Comparison of ENCODE assay signal across 10 cellular contexts in the genomic region with DNA sequence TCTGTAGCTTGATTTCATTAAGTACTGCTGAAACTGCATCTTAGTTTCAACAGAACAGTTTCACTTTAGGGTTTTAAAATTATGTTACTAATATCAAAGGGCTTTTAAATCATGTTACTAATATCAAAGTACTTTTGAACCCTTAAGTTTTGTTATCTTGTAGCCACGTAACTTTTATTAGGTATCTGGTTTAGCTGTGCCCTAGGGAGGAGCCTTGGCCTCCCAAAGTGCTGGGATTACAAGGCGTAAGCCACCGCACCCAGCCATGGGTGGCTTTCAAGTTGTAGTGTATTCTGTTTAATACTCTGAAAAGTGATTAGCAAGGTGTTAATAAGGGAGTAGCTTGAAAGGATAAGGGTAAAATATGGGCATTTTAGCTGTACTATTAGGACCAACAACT. TPM values are rescaled to one million over a fixed set of nuclear protein-coding genes. Genes with fewer than 3 reads are reported as not detected.
DNase-seq lines count a peak whose midpoint lies in the region; ATAC-seq and TF ChIP-seq lines count a peak whose summit lies in the region.
"Had no signal": no experiment of that assay in that cellular context is flagged by ENCODE, and none has a peak within 500 bp of the region (broad histone marks: within the 10 kb centered on the region; RNA-seq: fewer than 3 reads in every experiment).

No MANE protein-coding gene starts in this region.

- no peaks in the 10 kb centered on the region for H3K9me3 Mint-ChIP-seq in CD4-positive, CD25-positive, alpha-beta regulatory T cell
- no peaks in the 10 kb centered on the region for H3K9me3 Mint-ChIP-seq in effector memory CD8-positive, alpha-beta T cell
- H3K9me3 Mint-ChIP-seq in nephron = no peaks in the 10 kb centered on the region

- H3K36me3 ChIP-seq in CD4-positive, CD25-positive, alpha-beta regulatory T cell (ENCODE audit: control insufficient read depth, insufficient read depth, low read length) = peaks cover 35% of the 10 kb centered on the region

- peaks cover 33% of the 10 kb centered on the region for H3K4me1 ChIP-seq in CD4-positive, CD25-positive, alpha-beta regulatory T cell (ENCODE audit: control insufficient read depth, insufficient read depth, low read length, poor library complexity, severe bottlenecking)

- peak overlapping the region; percentile 93 to 99 (median 98) for H3K4me3 Mint-ChIP-seq in CD4-positive, CD25-positive, alpha-beta regulatory T cell
- H3K4me3 Mint-ChIP-seq in effector memory CD8-positive, alpha-beta T cell = peak overlapping the region; percentile 97
- H3K4me3 Mint-ChIP-seq in nephron = peak overlapping the region; percentile 93 to 100 (median 93)

- H3K27ac ChIP-seq in CD4-positive, CD25-positive, alpha-beta regulatory T cell (ENCODE audit: insufficient read depth, low read length, poor library complexity, severe bottlenecking) = no peak overlapping the region

- peak in 1 of 3 donors; percentile 17 for DNase-seq in CD4-positive, CD25-positive, alpha-beta regulatory T cell
- DNase-seq in NB4 (ENCODE audit: low read depth) (no peak), COLO829 (ENCODE audit: low spot score) (no peak), pons (ENCODE audit: low spot score) (no peak), CD1c-positive myeloid dendritic cell (ENCODE audit: extremely low spot score) (no peak), Right ventricle myocardium inferior (ENCODE audit: missing footprints) (no peak)
- DNase-seq in effector memory CD8-positive, alpha-beta T cell = no peak
- DNase-seq: head of caudate nucleus, NCI-H2171 had no signal

- no peak for ATAC-seq in CD4-positive, CD25-positive, alpha-beta regulatory T cell (ENCODE audit: low read depth in 2 of 2)
- ATAC-seq in effector memory CD8-positive, alpha-beta T cell (replicated peaks) = no peak
- ATAC-seq in Right ventricle myocardium inferior = no peak

- TF ChIP-seq POLR2A in NB4 (IDR thresholded peaks at IDR 0.05; ENCODE audit: extremely low read depth, insufficient read length) = no peak

- peak overlapping the region; percentile 87 for H3K4me3 ChIP-seq in CD4-positive, CD25-positive, alpha-beta regulatory T cell (ENCODE audit: low read depth, low read length)
- H3K4me3 ChIP-seq in NB4 (ENCODE audit: low read depth, low read length) = peak overlapping the region; percentile 98

- peaks cover 5% of the 10 kb centered on the region for H3K27me3 Mint-ChIP-seq in CD4-positive, CD25-positive, alpha-beta regulatory T cell
- H3K27me3 Mint-ChIP-seq in effector memory CD8-positive, alpha-beta T cell = no peaks in the 10 kb centered on the region
- H3K27me3 Mint-ChIP-seq in nephron (ENCODE audit: low read depth) = no peaks in the 10 kb centered on the region

- peaks cover 24% of the 10 kb centered on the region for H3K36me3 Mint-ChIP-seq in CD4-positive, CD25-positive, alpha-beta regulatory T cell
- H3K36me3 Mint-ChIP-seq in effector memory CD8-positive, alpha-beta T cell (ENCODE audit: insufficient read depth) = peaks cover 62% of the 10 kb centered on the region
- H3K36me3 Mint-ChIP-seq in nephron (ENCODE audit: low read depth) = peaks cover 35% of the 10 kb centered on the region

- no peaks in the 10 kb centered on the region for H3K9me3 ChIP-seq in CD4-positive, CD25-positive, alpha-beta regulatory T cell (ENCODE audit: control insufficient read depth in 2 of 2, low read length in 2 of 2)

- no peaks in the 10 kb centered on the region for H3K27me3 ChIP-seq in CD4-positive, CD25-positive, alpha-beta regulatory T cell (ENCODE audit: control insufficient read depth, insufficient read depth, low read length)

- TF ChIP-seq CTCF in NB4 (IDR thresholded peaks at IDR 0.05; ENCODE audit: low read depth, low read length) (no peak), nephron (IDR thresholded peaks at IDR 0.05; ENCODE audit: unreplicated experiment in 3 of 3) (no peak)

- H3K4me1 Mint-ChIP-seq in CD4-positive, CD25-positive, alpha-beta regulatory T cell = peaks cover 14 to 52% (median 35%) of the 10 kb centered on the region in 4 donors
- peaks cover 28 to 37% of the 10 kb centered on the region in 2 donors for H3K4me1 Mint-ChIP-seq in effector memory CD8-positive, alpha-beta T cell (ENCODE audit: low read depth in 2 of 2)
- H3K4me1 Mint-ChIP-seq in nephron = peaks cover 20% of the 10 kb centered on the region

- intact Hi-C loops in Right ventricle myocardium inferior (cut with DNase I) = loop anchor here (2.0 kb wide), 3 partner anchors 55 to 123 kb away; partner anchors contain the start of gene ST3GAL3

- H3K27ac Mint-ChIP-seq in CD4-positive, CD25-positive, alpha-beta regulatory T cell = peak overlapping the region in 2 of 3 donors; percentile 56 to 95
- peak overlapping the region in 1 of 2 donors; percentile 96 for H3K27ac Mint-ChIP-seq in effector memory CD8-positive, alpha-beta T cell
- peak overlapping the region in 2 of 3 experiments; percentile 61 to 71 for H3K27ac Mint-ChIP-seq in nephron

RNA-seq across cellular contexts. Expression of gene KDM4A, which starts 2.0 kb away (rescaled TPM):
- 48.4 TPM for total RNA-seq in CD4-positive, CD25-positive, alpha-beta regulatory T cell
- polyA plus RNA-seq in CD4-positive, CD25-positive, alpha-beta regulatory T cell = 10 to 100 TPM in 2 of 4 donors, 1 to 10 TPM in 2; 8.0 to 10.6 (median 9.9) TPM
- 15.2 TPM for total RNA-seq in Right ventricle myocardium inferior

RNA-seq across cellular contexts. Expression of gene ST3GAL3, which starts 55.4 kb away (rescaled TPM):
- 25.0 TPM for total RNA-seq in CD4-positive, CD25-positive, alpha-beta regulatory T cell
- 1 to 10 TPM; 5.7 to 9.6 (median 8.3) TPM for polyA plus RNA-seq in CD4-positive, CD25-positive, alpha-beta regulatory T cell
- total RNA-seq in Right ventricle myocardium inferior = 22.0 TPM
